ENCODE assay signal across 8 cellular contexts in genomic region chr2:239400000-239400831, GRCh38.
A peak's percentile ranks its signal among the peaks of the same experiment; 100 is the strongest.
DNase-seq lines count a peak whose midpoint lies in the region; ATAC-seq lines count a peak whose summit lies in the region.

No MANE protein-coding gene starts in this region.

- H3K27me3 ChIP-seq in iPS-18a (ENCODE audit: control insufficient read depth, insufficient read depth, low read length) = no peaks in the 10 kb centered on the region

- peak overlapping the region; percentile 75 for H3K4me3 ChIP-seq in iPS-18a (ENCODE audit: low read length)

- no peak overlapping the region for H3K27ac ChIP-seq in iPS-18a (ENCODE audit: low read length)

- peaks cover 24% of the 10 kb centered on the region for H3K4me1 ChIP-seq in iPS-18a (ENCODE audit: control insufficient read depth, low read depth, low read length)

- DNase-seq in activated T-helper 9 cell treated with anti-CD3 and anti-CD28 coated beads, Interleukin-2, amount 50 U/mL, for 16 hours (ENCODE audit: low read depth) = peak; percentile 8
- DNase-seq in stimulated activated CD4-positive, alpha-beta T cell treated with anti-CD3 and anti-CD28 coated beads, Interleukin-2, amount 100 ng/mL, for 24 hours = peak; percentile 27 to 44
- DNase-seq in foreskin melanocyte (no peak), middle frontal gyrus (ENCODE audit: extremely low spot score, low spot score) (no peak)

- no peaks in the 10 kb centered on the region for H3K36me3 ChIP-seq in iPS-18a (ENCODE audit: control insufficient read depth, low read depth, low read length)

- H3K9me3 ChIP-seq in iPS-18a (ENCODE audit: control insufficient read depth, low read depth, low read length) = no peaks in the 10 kb centered on the region

- H3K9ac ChIP-seq in iPS-18a (ENCODE audit: low read length) = peak overlapping the region; percentile 67

- ATAC-seq in GM18499 (IDR thresholded peaks at IDR 0.05; ENCODE audit: insufficient read depth, unreplicated experiment) (peak; percentile 3), HG03457 (IDR thresholded peaks at IDR 0.05; ENCODE audit: unreplicated experiment) (peak; percentile 0), GM21717 (IDR thresholded peaks at IDR 0.05; ENCODE audit: unreplicated experiment) (no peak)

Comparison
In these comparisons a context has a peak if more than half of its experiments do, and no peak if none do; other contexts are left out.
1. DNase-seq: peak in activated T-helper 9 cell treated with anti-CD3 and anti-CD28 coated beads, Interleukin-2, amount 50 U/mL, for 16 hours (single experiment) and stimulated activated CD4-positive, alpha-beta T cell treated with anti-CD3 and anti-CD28 coated beads, Interleukin-2, amount 100 ng/mL, for 24 hours (2 of 2); none in foreskin melanocyte (single experiment) and middle frontal gyrus (single experiment).